12 cellular contexts compared by ENCODE assay signal in genomic region chr9:37412431-37413151, GRCh38. TPM values are rescaled to one million over a fixed set of nuclear protein-coding genes. Genes with fewer than 3 reads are reported as not detected.
DNase-seq lines count a peak whose midpoint lies in the region; ATAC-seq and TF ChIP-seq lines count a peak whose summit lies in the region.
"Had no signal": no experiment of that assay in that cellular context is flagged by ENCODE, and none has a peak within 500 bp of the region (broad histone marks: within the 10 kb centered on the region; RNA-seq: fewer than 3 reads in every experiment).

No MANE protein-coding gene starts in this region.

- DNase-seq in AG20443 (ENCODE audit: low spot score) (peak; percentile 38), breast epithelium (ENCODE audit: low spot score in 2 of 2) (peak in 1 of 2 donors; percentile 69), mesothelial cell of epicardium (ENCODE audit: low spot score in 2 of 2, unreplicated experiment in 2 of 2) (no peak), BE2C (no peak), G401 (ENCODE audit: low spot score) (no peak), ascending aorta (ENCODE audit: low spot score in 2 of 2) (no peak)
- no peak for DNase-seq in effector memory CD8-positive, alpha-beta T cell
- DNase-seq: activated CD4-positive, alpha-beta T cell treated with anti-CD3 and anti-CD28 coated beads, Interleukin-2, amount 50 U/mL, for 48 hours; COR-L47; HCEC 1CT; NCI-H146 had no signal

- TF ChIP-seq POLR2A in breast epithelium (IDR thresholded peaks at IDR 0.05), result no peak

- H3K27me3 ChIP-seq in breast epithelium (no peaks in the 10 kb centered on the region), BE2C (no peaks in the 10 kb centered on the region), ascending aorta (no peaks in the 10 kb centered on the region)

- in situ Hi-C loops in G401 (cut with HindIII; ENCODE audit: low sequenced_read_pairs), result no loop called here

- H3K4me3 ChIP-seq in breast epithelium, result peak overlapping the region in 1 of 3 donors; percentile 13
- H3K4me3 ChIP-seq in BE2C (ENCODE audit: low read depth, low read length), result no peak overlapping the region
- H3K4me3 ChIP-seq in ascending aorta, result no peak overlapping the region

- H3K4me3 Mint-ChIP-seq in IgD-negative memory B cell, result no peak overlapping the region
- no peak overlapping the region for H3K4me3 Mint-ChIP-seq in mesothelial cell of epicardium
- no peak overlapping the region for H3K4me3 Mint-ChIP-seq in effector memory CD8-positive, alpha-beta T cell

- H3K4me1 Mint-ChIP-seq in IgD-negative memory B cell (peaks cover 21 to 37% (median 30%) of the 10 kb centered on the region in 3 donors), mesothelial cell of epicardium (peaks cover 19% of the 10 kb centered on the region)
- peaks cover 22 to 25% of the 10 kb centered on the region in 2 donors for H3K4me1 Mint-ChIP-seq in effector memory CD8-positive, alpha-beta T cell (ENCODE audit: low read depth in 2 of 2)

- H3K9me3 ChIP-seq in breast epithelium (no peaks in the 10 kb centered on the region), BE2C (no peaks in the 10 kb centered on the region), ascending aorta (no peaks in the 10 kb centered on the region)

- H3K4me1 ChIP-seq in breast epithelium (no peaks in the 10 kb centered on the region), BE2C (no peaks in the 10 kb centered on the region; the same call in 1 of the 2 replicates), ascending aorta (no peaks in the 10 kb centered on the region)

- H3K27ac ChIP-seq in breast epithelium, result peak overlapping the region; percentile 69 to 74
- H3K27ac ChIP-seq in ascending aorta, result no peak overlapping the region

- intact Hi-C loops in breast epithelium (cut with DNase I; ENCODE audit: low total_unique reads) (loop anchor here (5.0 kb wide), 1 partner anchor 390 kb away; no protein-coding TSS in a partner anchor), ascending aorta (cut with DNase I) (no loop called here)

- no peaks in the 10 kb centered on the region for H3K36me3 ChIP-seq in breast epithelium
- no peaks in the 10 kb centered on the region for H3K36me3 ChIP-seq in BE2C
- H3K36me3 ChIP-seq in ascending aorta, result no peaks in the 10 kb centered on the region

- H3K27me3 Mint-ChIP-seq in IgD-negative memory B cell, result peaks cover 7% of the 10 kb centered on the region
- no peaks in the 10 kb centered on the region for H3K27me3 Mint-ChIP-seq in mesothelial cell of epicardium (ENCODE audit: low read depth)
- peaks cover 0 to 13% of the 10 kb centered on the region in 2 donors for H3K27me3 Mint-ChIP-seq in effector memory CD8-positive, alpha-beta T cell

- TF ChIP-seq CTCF in breast epithelium (IDR thresholded peaks at IDR 0.05) (no peak), mesothelial cell of epicardium (IDR thresholded peaks at IDR 0.05; ENCODE audit: unreplicated experiment) (no peak), BE2C (IDR thresholded peaks at IDR 0.05; ENCODE audit: low read depth, low read length) (no peak), ascending aorta (IDR thresholded peaks at IDR 0.05) (no peak)

- no peak for ATAC-seq in effector memory CD8-positive, alpha-beta T cell (replicated peaks)

- H3K9me3 Mint-ChIP-seq in IgD-negative memory B cell (no peaks in the 10 kb centered on the region), mesothelial cell of epicardium (no peaks in the 10 kb centered on the region)
- H3K9me3 Mint-ChIP-seq in effector memory CD8-positive, alpha-beta T cell, result no peaks in the 10 kb centered on the region

- H3K27ac Mint-ChIP-seq in IgD-negative memory B cell (peak overlapping the region in 2 of 3 donors; percentile 61 to 77), mesothelial cell of epicardium (peak overlapping the region; percentile 75)
- H3K27ac Mint-ChIP-seq in effector memory CD8-positive, alpha-beta T cell, result no peak overlapping the region

- H3K36me3 Mint-ChIP-seq in IgD-negative memory B cell (no peaks in the 10 kb centered on the region), mesothelial cell of epicardium (no peaks in the 10 kb centered on the region)
- H3K36me3 Mint-ChIP-seq in effector memory CD8-positive, alpha-beta T cell (ENCODE audit: insufficient read depth), result no peaks in the 10 kb centered on the region

RNA-seq across cellular contexts. Expression of gene GRHPR, which starts 9.9 kb away (rescaled TPM):
- 84.6 TPM for polyA plus RNA-seq in IgD-negative memory B cell
- total RNA-seq in breast epithelium (100 to 1,000 TPM; 117 to 144 (median 140) TPM), mesothelial cell of epicardium (99.5 to 106 TPM (median 102 TPM) in 3 replicates), ascending aorta (131 TPM)
- 81.4 TPM for polyA plus RNA-seq in BE2C (2012; ENCODE audit: insufficient read depth, insufficient read length, low read depth)
- total RNA-seq in G401 (2014; rRNA removed; shearing (Covaris generic)), result 181 and 183 TPM in 2 replicates

RNA-seq across cellular contexts. Expression of gene ZBTB5, which starts 52.7 kb away (rescaled TPM):
- 1.1 TPM for polyA plus RNA-seq in IgD-negative memory B cell
- total RNA-seq in breast epithelium (10 to 100 TPM; 10.6 to 21.5 (median 14.7) TPM), mesothelial cell of epicardium (34.2 to 35.3 TPM (median 35.2 TPM) in 3 replicates), ascending aorta (3.4 TPM)
- polyA plus RNA-seq in BE2C (2012; ENCODE audit: insufficient read depth, insufficient read length, low read depth), result 15.8 TPM
- total RNA-seq in G401 (2014; rRNA removed; shearing (Covaris generic)), result 18.8 and 20.7 TPM in 2 replicates

Comparison
In these comparisons a context has a peak if more than half of its experiments do, and no peak if none do; other contexts are left out.
1. H3K27ac Mint-ChIP-seq: peak in IgD-negative memory B cell (2 of 3) and mesothelial cell of epicardium (single experiment); none in effector memory CD8-positive, alpha-beta T cell (0 of 2).
2. H3K27ac ChIP-seq: peak in breast epithelium (2 of 2); none in ascending aorta (0 of 2).